In the genomic region with DNA sequence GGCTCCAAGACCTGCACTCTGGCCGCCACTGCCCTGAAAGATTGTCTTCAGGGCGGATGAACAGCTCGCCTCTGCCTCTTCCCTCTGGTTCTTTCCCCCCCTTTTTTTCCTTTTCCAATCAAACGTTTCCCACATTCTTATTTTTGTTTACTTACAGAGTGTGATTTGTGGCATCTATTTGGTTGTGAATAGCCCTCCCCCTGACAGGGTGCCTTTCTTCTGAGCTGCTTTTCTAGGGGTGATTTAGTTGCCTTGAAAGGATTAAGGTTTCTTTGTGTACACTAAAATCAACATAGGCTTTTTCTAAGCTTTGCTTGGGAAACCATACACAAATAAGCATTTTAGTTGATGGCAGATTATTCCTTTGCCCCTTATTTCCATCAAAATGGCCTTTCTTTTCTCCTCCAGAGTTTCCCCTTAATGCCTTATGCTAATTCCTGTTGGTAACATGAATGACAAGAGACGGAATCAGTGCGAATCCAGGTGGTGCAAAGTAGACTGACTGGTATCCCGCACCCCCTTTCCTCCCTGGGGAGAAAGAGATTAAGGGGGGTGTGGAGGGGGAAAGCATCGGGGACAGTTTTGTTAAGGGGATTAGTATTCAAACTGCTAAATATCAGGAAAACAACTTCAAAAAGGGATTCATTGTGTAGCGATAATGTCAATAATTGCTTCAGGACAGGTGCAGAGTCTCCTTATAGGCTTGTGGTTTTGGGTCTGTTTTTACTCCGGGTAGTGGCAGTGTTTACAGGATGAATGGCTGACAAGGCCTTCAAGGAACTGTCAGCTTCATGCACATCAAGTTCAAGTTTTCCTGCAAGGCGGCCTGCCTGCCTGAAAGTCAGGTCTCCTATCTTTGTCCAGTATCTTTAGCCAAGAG, we compare ENCODE assay signal across 18 cellular contexts.
DNase-seq lines count a peak whose midpoint lies in the region; ATAC-seq, FAIRE-seq and TF ChIP-seq lines count a peak whose summit lies in the region.
"Had no signal": no experiment of that assay in that cellular context is flagged by ENCODE, and none has a peak within 500 bp of the region (broad histone marks: within the 10 kb centered on the region; RNA-seq: fewer than 3 reads in every experiment).

No MANE protein-coding gene starts in this region.

- intact Hi-C loops in left colon (cut with DNase I, micrococcal nuclease) = no loop called here

- peaks cover 26% of the 10 kb centered on the region for H3K36me3 ChIP-seq in WERI-Rb-1
- H3K36me3 ChIP-seq: brain microvascular endothelial cell, esophagus muscularis mucosa had no signal

- no peak for TF ChIP-seq POLR2A in H54 (IDR thresholded peaks at IDR 0.05; ENCODE audit: low read depth, low read length)

- ATAC-seq in left colon (peak; percentile 15), HG02970 (IDR thresholded peaks at IDR 0.05; ENCODE audit: low FRiP score, unreplicated experiment) (no peak)
- ATAC-seq: K562, mucosa of descending colon had no signal

- H3K4me3 ChIP-seq in WERI-Rb-1 (ENCODE audit: low read depth, low read length) = no peak overlapping the region
- H3K4me3 ChIP-seq: esophagus muscularis mucosa, K562, mucosa of descending colon had no signal

- H3K27me3 ChIP-seq in WERI-Rb-1 (ENCODE audit: insufficient read depth, low read depth, severe bottlenecking) = no peaks in the 10 kb centered on the region
- H3K27me3 ChIP-seq: brain microvascular endothelial cell, esophagus muscularis mucosa had no signal

- FAIRE-seq in H54 (lab: Jason Lieb, UNC) = no peak
- FAIRE-seq: K562, urothelium cell line had no signal

- peak; percentile 33 to 63 (median 51) for DNase-seq in NCI-H1417 (lab: John Stamatoyannopoulos, UW)
- DNase-seq in NCI-H1417 treated with DMSO at 0.1 percent for 48 hours (lab: John Stamatoyannopoulos, UW) = no peak
- peak; percentile 90 to 94 for DNase-seq in NCI-H1930 (lab: John Stamatoyannopoulos, UW)
- no peak for DNase-seq in WERI-Rb-1
- no peak for DNase-seq in left colon
- no peak for DNase-seq in H54 (ENCODE audit: insufficient read length, low spot score)
- no peak for DNase-seq in activated CD8-positive, alpha-beta memory T cell treated with anti-CD3 and anti-CD28 coated beads, Interleukin-2, amount 50 U/mL, for 4 hours
- DNase-seq: 8988T; activated CD4-positive, alpha-beta T cell treated with anti-CD3 and anti-CD28 coated beads, Interleukin-2, amount 10 ng/mL, durations not matched to agents 24 days and 14 days; activated T-cell treated with anti-CD3 and anti-CD28 coated beads, Interleukin-2, amount 50 U/mL, for 24 hours; brain microvascular endothelial cell; DMS79; mucosa of descending colon; SIG-M5 had no signal

- no peak for TF ChIP-seq CTCF in WERI-Rb-1 (IDR thresholded peaks at IDR 0.05; ENCODE audit: low read depth, low read length)

- no peaks in the 10 kb centered on the region for H3K9me3 ChIP-seq in WERI-Rb-1 (ENCODE audit: severe bottlenecking)
- H3K9me3 ChIP-seq: esophagus muscularis mucosa, mucosa of descending colon had no signal

- H3K27ac ChIP-seq in WERI-Rb-1 = peak overlapping the region; percentile 19
- H3K27ac ChIP-seq: brain microvascular endothelial cell, esophagus muscularis mucosa had no signal

Comparison
In these comparisons a context has a peak if more than half of its experiments do, and no peak if none do; other contexts are left out.
1. DNase-seq: peak in NCI-H1417 (3 of 3) and NCI-H1930 (2 of 2); none in NCI-H1417 treated with DMSO at 0.1 percent for 48 hours (single experiment), WERI-Rb-1 (single experiment), left colon (0 of 2), H54 (single experiment) and activated CD8-positive, alpha-beta memory T cell treated with anti-CD3 and anti-CD28 coated beads, Interleukin-2, amount 50 U/mL, for 4 hours (single experiment).